In the genomic region with DNA sequence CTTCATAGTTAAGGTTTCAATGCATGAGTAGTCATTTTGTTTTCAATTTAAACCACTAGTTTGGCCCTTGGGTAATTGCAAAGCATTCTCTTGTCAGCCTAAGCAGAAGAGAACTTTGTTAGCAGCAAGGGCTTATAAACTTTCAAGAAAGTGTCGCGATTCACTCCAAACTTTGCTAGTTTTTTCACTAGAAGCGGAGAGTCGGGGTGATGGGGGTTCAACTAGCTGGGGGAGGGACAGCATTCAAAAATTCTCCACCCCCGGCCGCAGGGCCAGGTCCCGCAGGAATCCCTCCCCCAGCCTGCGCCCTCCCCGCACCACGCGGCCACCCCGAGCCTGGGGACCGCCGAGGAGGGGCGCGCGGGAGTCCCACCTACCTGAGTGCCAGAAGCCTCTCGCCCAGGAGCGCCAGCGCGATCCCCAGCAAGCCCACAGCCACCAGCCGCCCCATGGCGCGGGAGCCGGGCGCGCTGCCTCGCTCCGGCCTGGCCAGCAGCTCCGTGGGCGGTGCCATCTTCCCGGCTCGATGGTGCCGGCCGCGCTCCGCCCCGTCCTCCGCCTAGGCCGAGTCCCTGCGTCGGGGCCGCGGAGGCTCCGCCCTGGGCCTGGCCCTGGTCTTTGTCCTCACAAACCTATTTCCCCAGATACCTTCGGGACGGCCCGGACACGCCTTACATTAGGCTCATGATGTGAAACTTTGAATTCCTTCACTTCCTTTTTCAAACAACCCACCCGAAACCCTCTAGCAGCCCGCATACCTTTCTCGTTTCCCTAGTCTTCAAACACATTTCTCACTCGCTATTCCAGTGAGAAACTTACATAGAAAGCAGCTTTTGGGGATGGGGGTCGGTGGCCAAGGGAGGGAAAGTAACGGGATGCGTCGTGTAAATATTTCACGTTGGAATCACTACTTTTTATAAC, we compare ENCODE assay signal across 8 cellular contexts. TPM values are rescaled to one million over a fixed set of nuclear protein-coding genes. Genes with fewer than 3 reads are reported as not detected.
A peak's percentile ranks its signal among the peaks of the same experiment; 100 is the strongest.
DNase-seq lines count a peak whose midpoint lies in the region; ATAC-seq and TF ChIP-seq lines count a peak whose summit lies in the region.

A gene (minus strand): TSS at position 528 of the 921 bp plus-strand sequence. CDS start 77 bp downstream, at position 451.

- no peaks in the 10 kb centered on the region for H3K27me3 ChIP-seq in NT2/D1 (ENCODE audit: insufficient read depth, insufficient read length)

- H3K4me1 ChIP-seq in NT2/D1 (ENCODE audit: insufficient read depth, insufficient read length) (no peaks in the 10 kb centered on the region), mucosa of descending colon (ENCODE audit: low read depth) (peaks cover 28% of the 10 kb centered on the region)

- ATAC-seq in GM19438 (IDR thresholded peaks at IDR 0.05; ENCODE audit: low read depth, unreplicated experiment) (peak; percentile 95), HG03520 (IDR thresholded peaks at IDR 0.05; ENCODE audit: unreplicated experiment) (peak; percentile 91), esophagus mucosa (peak; percentile 96), mucosa of descending colon (peak; percentile 97)

- peak within 1 kb of the TSS; percentile 60 for H3K4me3 ChIP-seq in NT2/D1 (ENCODE audit: insufficient read length, low read depth)
- H3K4me3 ChIP-seq in mucosa of descending colon, result peak within 1 kb of the TSS; percentile 54

- DNase-seq in COLO668 (lab: John Stamatoyannopoulos, UW; ENCODE audit: unreplicated experiment) (peak; percentile 80), NT2/D1 (ENCODE audit: low read depth, low spot score) (peak; percentile 71), mucosa of descending colon (peak; percentile 90 to 92 (median 91))
- peak; percentile 52 to 67 for DNase-seq in activated T-cell treated with anti-CD3 and anti-CD28 coated beads, Interleukin-2, amount 50 U/mL, for 48 hours
- peak in 5 of 6 experiments; percentile 9 to 75 (median 27) for DNase-seq in stimulated activated naive CD4-positive, alpha-beta T cell (lab: John Stamatoyannopoulos, UW)

- intact Hi-C loops in mucosa of descending colon (cut with DNase I, micrococcal nuclease), result no loop called here

- TF ChIP-seq CTCF in mucosa of descending colon (IDR thresholded peaks at IDR 0.05), result no peak

- peak within 1 kb of the TSS; percentile 74 for H3K9ac ChIP-seq in NT2/D1 (ENCODE audit: insufficient read length, low read depth)

- H3K9me3 ChIP-seq in NT2/D1 (ENCODE audit: insufficient read depth, low read length), result no peaks in the 10 kb centered on the region
- no peaks in the 10 kb centered on the region for H3K9me3 ChIP-seq in mucosa of descending colon

- H3K36me3 ChIP-seq in NT2/D1 (ENCODE audit: insufficient read depth, insufficient read length, low read length), result peaks cover 10% of the 10 kb centered on the region
- H3K36me3 ChIP-seq in mucosa of descending colon (ENCODE audit: low read depth), result no peaks in the 10 kb centered on the region

RNA-seq across cellular contexts. Expression of the gene that starts here (rescaled TPM):
- total RNA-seq in esophagus mucosa (35.3 TPM), mucosa of descending colon (100 to 1,000 TPM in 2 of 3 donors, 10 to 100 TPM in 1; 95.9 to 140 (median 129) TPM)

Comparison
In these comparisons a context has a peak if more than half of its experiments do, and no peak if none do; other contexts are left out.
1. Peak in every context shown above with its lines: DNase-seq, ATAC-seq and H3K4me3 ChIP-seq.
2. DNase-seq: peak in every context shown above with its lines; median percentile 91 in mucosa of descending colon; 80 in COLO668; 71 in NT2/D1; 60 in activated T-cell treated with anti-CD3 and anti-CD28 coated beads, Interleukin-2, amount 50 U/mL, for 48 hours; 27 in stimulated activated naive CD4-positive, alpha-beta T cell.